15 cellular contexts compared by ENCODE assay signal in the genomic region with DNA sequence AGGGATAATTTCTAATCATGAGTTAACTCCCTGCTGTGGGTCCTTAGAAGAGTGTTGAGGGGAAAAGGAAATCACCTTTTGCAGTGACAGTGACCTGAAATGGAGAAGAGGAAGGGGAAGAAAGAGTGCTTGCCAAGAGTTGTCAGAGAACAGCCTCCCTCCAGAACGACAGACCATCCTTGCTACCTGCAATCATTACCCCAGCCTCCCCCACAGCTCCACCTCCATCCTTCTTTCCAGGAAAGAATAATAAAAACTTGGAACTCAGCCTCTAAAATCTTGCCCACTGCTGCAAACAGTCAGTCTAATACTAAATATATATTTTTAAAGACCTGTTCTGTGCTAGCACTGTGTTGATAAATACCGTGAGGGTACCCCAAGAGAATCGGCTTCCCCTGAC. TPM values are rescaled to one million over a fixed set of nuclear protein-coding genes. Genes with fewer than 3 reads are reported as not detected.
A peak's percentile ranks its signal among the peaks of the same experiment; 100 is the strongest.
DNase-seq lines count a peak whose midpoint lies in the region; ATAC-seq and TF ChIP-seq lines count a peak whose summit lies in the region.
"Had no signal": no experiment of that assay in that cellular context is flagged by ENCODE, and none has a peak within 500 bp of the region (broad histone marks: within the 10 kb centered on the region; RNA-seq: fewer than 3 reads in every experiment).

No MANE protein-coding gene starts in this region.

- CTCF ChIA-PET in activated CD8-positive, alpha-beta memory T cell treated with anti-CD3 and anti-CD28 coated beads, Interleukin-2, amount 10 ng/mL, durations not matched to agents 7 days and 5 days (lab: Charles Lee): no interaction called here
- CTCF ChIA-PET in CD8-positive, alpha-beta T cell (lab: Charles Lee): interaction anchor here (1.4 kb wide), 1 partner anchor 26 kb away, joined by 3 read pairs; no protein-coding TSS in a partner anchor
- CTCF ChIA-PET in naive thymus-derived CD4-positive, alpha-beta T cell (lab: Charles Lee): no interaction called here

- H3K27me3 Mint-ChIP-seq in activated CD8-positive, alpha-beta memory T cell treated with anti-CD3 and anti-CD28 coated beads, Interleukin-2, amount 10 ng/mL, durations not matched to agents 7 days and 5 days: no peaks in the 10 kb centered on the region
- no peaks in the 10 kb centered on the region for H3K27me3 Mint-ChIP-seq in CD8-positive, alpha-beta T cell (ENCODE audit: low read depth)
- no peaks in the 10 kb centered on the region for H3K27me3 Mint-ChIP-seq in T-helper 17 cell
- no peaks in the 10 kb centered on the region for H3K27me3 Mint-ChIP-seq in naive thymus-derived CD4-positive, alpha-beta T cell

- H3K4me1 ChIP-seq in CD8-positive, alpha-beta T cell (ENCODE audit: insufficient read depth, low read length): peaks cover 8% of the 10 kb centered on the region
- H3K4me1 ChIP-seq in naive thymus-derived CD4-positive, alpha-beta T cell (ENCODE audit: control insufficient read depth in 2 of 2, insufficient read depth in 2 of 2, low read length in 2 of 2): peaks cover 43 to 57% of the 10 kb centered on the region in 2 donors

- no peaks in the 10 kb centered on the region for H3K36me3 ChIP-seq in CD8-positive, alpha-beta T cell (ENCODE audit: insufficient read depth, low read length)
- no peaks in the 10 kb centered on the region for H3K36me3 ChIP-seq in naive thymus-derived CD4-positive, alpha-beta T cell (ENCODE audit: control insufficient read depth in 2 of 3, insufficient read depth in 3 of 3, low read length in 3 of 3)
- H3K36me3 ChIP-seq: Peyer's patch had no signal

- no peak for ATAC-seq in activated CD8-positive, alpha-beta memory T cell treated with anti-CD3 and anti-CD28 coated beads, Interleukin-2, amount 10 ng/mL, durations not matched to agents 7 days and 5 days
- no peak for ATAC-seq in CD8-positive, alpha-beta T cell
- no peak for ATAC-seq in T-helper 17 cell
- no peak for ATAC-seq in naive thymus-derived CD4-positive, alpha-beta T cell
- ATAC-seq in GM21360 (IDR thresholded peaks at IDR 0.05; ENCODE audit: unreplicated experiment): no peak
- ATAC-seq in GM18502 (IDR thresholded peaks at IDR 0.05; ENCODE audit: poor library complexity, unreplicated experiment): no peak
- ATAC-seq: HepG2 had no signal

- no peak for TF ChIP-seq CTCF in CD8-positive, alpha-beta T cell (IDR thresholded peaks at IDR 0.05)

- no peaks in the 10 kb centered on the region for H3K27me3 ChIP-seq in CD8-positive, alpha-beta T cell (ENCODE audit: insufficient read depth, low read length)
- no peaks in the 10 kb centered on the region for H3K27me3 ChIP-seq in naive thymus-derived CD4-positive, alpha-beta T cell (ENCODE audit: control insufficient read depth in 2 of 2, insufficient read depth in 2 of 2, low read length in 2 of 2)
- H3K27me3 ChIP-seq: Peyer's patch had no signal

- H3K4me3 Mint-ChIP-seq in activated CD8-positive, alpha-beta memory T cell treated with anti-CD3 and anti-CD28 coated beads, Interleukin-2, amount 10 ng/mL, durations not matched to agents 7 days and 5 days: no peak overlapping the region
- peak overlapping the region; percentile 84 for H3K4me3 Mint-ChIP-seq in CD8-positive, alpha-beta T cell
- H3K4me3 Mint-ChIP-seq in T-helper 17 cell: peak overlapping the region; percentile 91
- peak overlapping the region in 7 of 10 donors; percentile 1 to 82 (median 12) for H3K4me3 Mint-ChIP-seq in naive thymus-derived CD4-positive, alpha-beta T cell

- intact Hi-C loops in CD8-positive, alpha-beta T cell (cut with DNase I, micrococcal nuclease): no loop called here
- intact Hi-C loops in naive thymus-derived CD4-positive, alpha-beta T cell (cut with micrococcal nuclease): loop anchor here in 1 of 2 donors (10.0 kb wide), 2 partner anchors 675 to 805 kb away; no protein-coding TSS in a partner anchor

- no peak overlapping the region for H3K4me3 ChIP-seq in CD8-positive, alpha-beta T cell (ENCODE audit: low read depth, low read length)
- H3K4me3 ChIP-seq in naive thymus-derived CD4-positive, alpha-beta T cell (ENCODE audit: low read length): no peak overlapping the region
- H3K4me3 ChIP-seq: Peyer's patch had no signal

- H3K27ac ChIP-seq in CD8-positive, alpha-beta T cell (ENCODE audit: low read depth, low read length): no peak overlapping the region
- no peak overlapping the region for H3K27ac ChIP-seq in naive thymus-derived CD4-positive, alpha-beta T cell (ENCODE audit: low read depth, low read length)

- no peaks in the 10 kb centered on the region for H3K9me3 ChIP-seq in CD8-positive, alpha-beta T cell (ENCODE audit: low read length)
- H3K9me3 ChIP-seq in T-helper 17 cell (ENCODE audit: control insufficient read depth, low read length, poor library complexity, severe bottlenecking): no peaks in the 10 kb centered on the region
- no peaks in the 10 kb centered on the region for H3K9me3 ChIP-seq in naive thymus-derived CD4-positive, alpha-beta T cell (ENCODE audit: control insufficient read depth in 2 of 3, low read length in 3 of 3)
- H3K9me3 ChIP-seq: Peyer's patch had no signal

- no peaks in the 10 kb centered on the region for H3K9me3 Mint-ChIP-seq in activated CD8-positive, alpha-beta memory T cell treated with anti-CD3 and anti-CD28 coated beads, Interleukin-2, amount 10 ng/mL, durations not matched to agents 7 days and 5 days (ENCODE audit: low read depth)
- no peaks in the 10 kb centered on the region for H3K9me3 Mint-ChIP-seq in CD8-positive, alpha-beta T cell
- no peaks in the 10 kb centered on the region for H3K9me3 Mint-ChIP-seq in naive thymus-derived CD4-positive, alpha-beta T cell

- POLR2A ChIA-PET in CD8-positive, alpha-beta T cell (lab: Charles Lee): interaction anchor here (1.3 kb wide), 1 partner anchor 16 kb away, joined by 4 read pairs; no protein-coding TSS in a partner anchor
- POLR2A ChIA-PET in naive thymus-derived CD4-positive, alpha-beta T cell (lab: Charles Lee): no interaction called here

- no peak for DNase-seq in activated CD8-positive, alpha-beta memory T cell treated with anti-CD3 and anti-CD28 coated beads, Interleukin-2, amount 10 ng/mL, durations not matched to agents 7 days and 5 days
- DNase-seq in activated CD8-positive, alpha-beta memory T cell treated with anti-CD3 and anti-CD28 coated beads for 24 hours: no peak
- no peak for DNase-seq in CD8-positive, alpha-beta T cell
- DNase-seq in T-helper 17 cell (no peak), NCI-H1436 (lab: John Stamatoyannopoulos, UW) (no peak)
- no peak for DNase-seq in naive thymus-derived CD4-positive, alpha-beta T cell
- DNase-seq: MM.1S, NCI-H1105, NCI-H2029, NCI-H510A, Peyer's patch, SHP77 treated with DMSO at 0.1 percent for 48 hours had no signal

- peak overlapping the region; percentile 79 for H3K27ac Mint-ChIP-seq in activated CD8-positive, alpha-beta memory T cell treated with anti-CD3 and anti-CD28 coated beads, Interleukin-2, amount 10 ng/mL, durations not matched to agents 7 days and 5 days
- H3K27ac Mint-ChIP-seq in CD8-positive, alpha-beta T cell: peak overlapping the region; percentile 90
- H3K27ac Mint-ChIP-seq in T-helper 17 cell: peak overlapping the region; percentile 97
- H3K27ac Mint-ChIP-seq in naive thymus-derived CD4-positive, alpha-beta T cell: peak overlapping the region in 8 of 9 donors; percentile 1 to 83 (median 34)

- peaks cover 58% of the 10 kb centered on the region for H3K4me1 Mint-ChIP-seq in activated CD8-positive, alpha-beta memory T cell treated with anti-CD3 and anti-CD28 coated beads, Interleukin-2, amount 10 ng/mL, durations not matched to agents 7 days and 5 days
- H3K4me1 Mint-ChIP-seq in CD8-positive, alpha-beta T cell (ENCODE audit: low read depth): peaks cover 59% of the 10 kb centered on the region
- peaks cover 50% of the 10 kb centered on the region for H3K4me1 Mint-ChIP-seq in T-helper 17 cell
- peaks cover 37 to 74% (median 61%) of the 10 kb centered on the region in 7 donors for H3K4me1 Mint-ChIP-seq in naive thymus-derived CD4-positive, alpha-beta T cell

- no peaks in the 10 kb centered on the region for H3K36me3 Mint-ChIP-seq in activated CD8-positive, alpha-beta memory T cell treated with anti-CD3 and anti-CD28 coated beads, Interleukin-2, amount 10 ng/mL, durations not matched to agents 7 days and 5 days
- H3K36me3 Mint-ChIP-seq in CD8-positive, alpha-beta T cell: peaks cover 6% of the 10 kb centered on the region
- H3K36me3 Mint-ChIP-seq in T-helper 17 cell (ENCODE audit: low read depth): peaks cover under 1% of the 10 kb centered on the region
- peaks cover 0 to 9% (median 0%) of the 10 kb centered on the region in 5 donors for H3K36me3 Mint-ChIP-seq in naive thymus-derived CD4-positive, alpha-beta T cell

RNA-seq across cellular contexts. Expression of gene FUCA2, which starts 28.7 kb away (rescaled TPM):
- 10 to 100 TPM; 20.2 to 23.7 TPM for total RNA-seq in activated CD8-positive, alpha-beta memory T cell treated with anti-CD3 and anti-CD28 coated beads, Interleukin-2, amount 10 ng/mL, durations not matched to agents 7 days and 5 days
- 1 to 10 TPM; 1.6 to 2.2 TPM for total RNA-seq in CD8-positive, alpha-beta T cell
- 1 to 10 TPM; 7.8 to 8.3 TPM for total RNA-seq in T-helper 17 cell
- total RNA-seq in naive thymus-derived CD4-positive, alpha-beta T cell: 10 to 100 TPM in 2 of 5 experiments, 1 to 10 TPM in 3; 5.3 to 14.9 (median 6.7) TPM
- polyA plus RNA-seq in naive thymus-derived CD4-positive, alpha-beta T cell: 1 to 10 TPM; 4.4 to 5.4 TPM

Comparison
In these comparisons a context has a peak if more than half of its experiments do, and no peak if none do; other contexts are left out.
1. H3K27ac Mint-ChIP-seq: peak in every context shown above with its lines; median percentile 97 in T-helper 17 cell; 90 in CD8-positive, alpha-beta T cell; 79 in activated CD8-positive, alpha-beta memory T cell treated with anti-CD3 and anti-CD28 coated beads, Interleukin-2, amount 10 ng/mL, durations not matched to agents 7 days and 5 days; 34 in naive thymus-derived CD4-positive, alpha-beta T cell.